In genomic region chr19:13902993-13903555, GRCh38 we compare ENCODE assay signal across 10 cellular contexts. TPM values are rescaled to one million over a fixed set of nuclear protein-coding genes. Genes with fewer than 3 reads are reported as not detected.
DNase-seq lines count a peak whose midpoint lies in the region; ATAC-seq and TF ChIP-seq lines count a peak whose summit lies in the region.
"Had no signal": no experiment of that assay in that cellular context is flagged by ENCODE, and none has a peak within 500 bp of the region (broad histone marks: within the 10 kb centered on the region; RNA-seq: fewer than 3 reads in every experiment).

No MANE protein-coding gene starts in this region.

- TF ChIP-seq RAD21 in SK-N-SH (IDR thresholded peaks at IDR 0.05; ENCODE audit: low read length), result peak; percentile 31

- H3K4me1 Mint-ChIP-seq in HFFc6 (ENCODE audit: low read depth), result peaks cover 24% of the 10 kb centered on the region

- H3F3A ChIP-seq in SK-N-SH (replicated peaks; ENCODE audit: insufficient read depth), result peaks cover 6% of the 10 kb centered on the region

- no peaks in the 10 kb centered on the region for H4K20me1 ChIP-seq in SK-N-SH (ENCODE audit: insufficient read depth)

- no peaks in the 10 kb centered on the region for H3K9me3 ChIP-seq in SK-N-SH
- H3K9me3 ChIP-seq in WERI-Rb-1 (ENCODE audit: severe bottlenecking), result peaks cover 5% of the 10 kb centered on the region
- no peaks in the 10 kb centered on the region for H3K9me3 ChIP-seq in lung (ENCODE audit: control insufficient read depth in 2 of 2, insufficient read depth in 1 of 2, low read length in 1 of 2)

- H3K9me2 ChIP-seq in SK-N-SH, result no peaks in the 10 kb centered on the region

- TF ChIP-seq CTCF in SK-N-SH (IDR thresholded peaks at IDR 0.05) (peak; percentile 59), HFFc6 (IDR thresholded peaks at IDR 0.05) (peak; percentile 62; the same call in 1 of the 2 replicates), WERI-Rb-1 (IDR thresholded peaks at IDR 0.05; ENCODE audit: low read depth, low read length) (peak; percentile 53), lung (IDR thresholded peaks at IDR 0.05; ENCODE audit: control extremely low read depth, extremely low read depth) (peak; percentile 9)

- H3K9me3 Mint-ChIP-seq in HFFc6, result no peaks in the 10 kb centered on the region
- H3K9me3 Mint-ChIP-seq: memory B cell had no signal

- no peak for ATAC-seq in SK-N-SH treated with all-trans-retinoic acid at 6 μM for 48 hours
- ATAC-seq in lung (ENCODE audit: insufficient read depth, low FRiP score), result no peak
- no peak for ATAC-seq in HG03025 (IDR thresholded peaks at IDR 0.05; ENCODE audit: low FRiP score, unreplicated experiment)

- DNase-seq in SK-N-SH (peak; percentile 59), HFFc6 (no peak), WERI-Rb-1 (peak; percentile 31), lung (ENCODE audit: low spot score) (no peak), mesenteric fat pad (ENCODE audit: low spot score) (no peak), NCI-H187 treated with DMSO at 0.1 percent for 48 hours (lab: John Stamatoyannopoulos, UW) (no peak)
- DNase-seq: NCI-H774 had no signal

- POLR2A ChIA-PET in SK-N-SH (lab: Yijun Ruan, JAX), result no interaction called here

- no peaks in the 10 kb centered on the region for H3K36me3 Mint-ChIP-seq in HFFc6 (ENCODE audit: low read depth)
- H3K36me3 Mint-ChIP-seq: memory B cell had no signal

- CTCF ChIA-PET in SK-N-SH (lab: Yijun Ruan, JAX), result interaction anchor here (0.6 to 5.8 kb wide), 7 partner anchors 9 to 145 kb away, joined by 3 to 41 read pairs (median 3); no protein-coding TSS in a partner anchor

- H3K79me2 ChIP-seq in SK-N-SH (ENCODE audit: insufficient read depth), result 0 out of 2 replicates have a peak, but pooled peaks cover 10% of the 10 kb centered on the region

- H3K27me3 ChIP-seq in SK-N-SH (ENCODE audit: insufficient read depth) (no peaks in the 10 kb centered on the region), WERI-Rb-1 (ENCODE audit: insufficient read depth, low read depth, severe bottlenecking) (no peaks in the 10 kb centered on the region), lung (ENCODE audit: control insufficient read depth, insufficient read depth) (no peaks in the 10 kb centered on the region)

- H3K4me1 ChIP-seq in SK-N-SH (ENCODE audit: control insufficient read depth in 1 of 2, insufficient read depth in 2 of 2, low read depth in 1 of 2, low read length in 1 of 2) (peaks cover 0 to 9% of the 10 kb centered on the region in 2 experiments; a peak in 1 of 4 replicates), lung (ENCODE audit: control insufficient read depth in 2 of 2, insufficient read depth in 2 of 2, low read length in 2 of 2) (peaks cover 0 to 7% of the 10 kb centered on the region in 2 donors)

- H3K36me3 ChIP-seq in SK-N-SH (replicated peaks in 1 of 2; ENCODE audit: control insufficient read depth in 1 of 2, insufficient read depth in 2 of 2, low read length in 1 of 2), result no peaks in the 10 kb centered on the region
- no peaks in the 10 kb centered on the region; the same call in 1 of the 2 replicates for H3K36me3 ChIP-seq in WERI-Rb-1
- H3K36me3 ChIP-seq in lung (ENCODE audit: control insufficient read depth in 2 of 2, insufficient read depth in 2 of 2, low read length in 2 of 2), result no peaks in the 10 kb centered on the region

- H3K4me3 ChIP-seq in SK-N-SH (ENCODE audit: low read depth in 2 of 2, low read length in 1 of 2) (no peak overlapping the region), WERI-Rb-1 (ENCODE audit: low read depth, low read length) (no peak overlapping the region), lung (no peak overlapping the region)

- H3K27ac ChIP-seq in SK-N-SH (ENCODE audit: low read depth in 2 of 2, low read length in 1 of 2) (no peak overlapping the region), WERI-Rb-1 (no peak overlapping the region), lung (ENCODE audit: low read depth in 1 of 2, low read length in 1 of 2) (no peak overlapping the region)

- no peak for TF ChIP-seq EP300 in SK-N-SH (IDR thresholded peaks at IDR 0.05; ENCODE audit: borderline replicate concordance in 1 of 2, low read depth in 1 of 2, low read length in 1 of 2)

- H3K4me2 ChIP-seq in SK-N-SH, result no peak overlapping the region

- H3K27me3 Mint-ChIP-seq in HFFc6 (ENCODE audit: insufficient read depth), result no peaks in the 10 kb centered on the region
- H3K27me3 Mint-ChIP-seq: memory B cell had no signal

- H3K9ac ChIP-seq in SK-N-SH, result no peak overlapping the region

- H3K4me3 Mint-ChIP-seq in HFFc6, result no peak overlapping the region
- H3K4me3 Mint-ChIP-seq: memory B cell had no signal

- H3K27ac Mint-ChIP-seq in HFFc6, result no peak overlapping the region
- H3K27ac Mint-ChIP-seq: memory B cell had no signal

- WGBS in SK-N-SH (ENCODE audit: low lambda C conversion rate), result 86% methylated on average over 4 of the region's 4 CpGs
- 65 to 75% methylated on average over 4 of the region's 4 CpGs for WGBS in lung, 2 donors

- H2AFZ ChIP-seq in SK-N-SH (ENCODE audit: low read depth), result no peak overlapping the region; the same call in 1 of the 2 replicates

TF ChIP-seq in SK-N-SH, 30 proteins besides CTCF, POLR2A, EP300 and RAD21:
- TF ChIP-seq RCOR1 (IDR thresholded peaks at IDR 0.05; ENCODE audit: low read length), result no peak
TF ChIP-seq in SK-N-SH: peak in this region for 0.

TF ChIP-seq in SK-N-SH treated with all-trans-retinoic acid at 6 μM for 48 hours, 23 proteins besides CTCF, POLR2A, EP300 and RAD21:
- no peak for TF ChIP-seq POU6F1 (CRISPR knock-in tag; IDR thresholded peaks at IDR 0.05; ENCODE audit: borderline replicate concordance, low read depth)
- no peak for TF ChIP-seq ARNTL (CRISPR knock-in tag; IDR thresholded peaks at IDR 0.05; ENCODE audit: borderline replicate concordance, low read depth)
- TF ChIP-seq RARB (CRISPR knock-in tag; IDR thresholded peaks at IDR 0.05), result no peak
- no peak for TF ChIP-seq ZFP30 (CRISPR knock-in tag; IDR thresholded peaks at IDR 0.05)
- no peak for TF ChIP-seq GLIS3 (CRISPR knock-in tag; IDR thresholded peaks at IDR 0.05)
- no peak for TF ChIP-seq ZFP3 (CRISPR knock-in tag; IDR thresholded peaks at IDR 0.05)
- no peak for TF ChIP-seq PPARA (CRISPR knock-in tag; IDR thresholded peaks at IDR 0.05; ENCODE audit: borderline replicate concordance)

RNA-seq across cellular contexts. Expression of gene BRME1, which starts 2.8 kb away (rescaled TPM):
- polyA plus RNA-seq in SK-N-SH (2012; rRNA removed) (1.5 and 1.8 TPM in 2 replicates), lung (1 to 10 TPM; 1.3 to 3.2 TPM)
- polyA plus RNA-seq in SK-N-SH (2012; cell fraction: cytosol; rRNA removed), result 0.51 and 0.89 TPM in 2 replicates
- 5.1 and 5.3 TPM in 2 replicates for polyA plus RNA-seq in SK-N-SH (2012; cell fraction: nucleus; rRNA removed)
- under 1 TPM; 0.37 to 0.67 (median 0.55) TPM for total RNA-seq in HFFc6 (2021; fragmentation: NEBNext Ultra II Directional; extraction: Animal tissue kit (Norgen Biotek cat#: 25700))
- total RNA-seq in lung (1 to 10 TPM; 2.9 to 3.0 TPM), mesenteric fat pad (0.67 TPM)

RNA-seq across cellular contexts. Expression of gene CC2D1A, which starts 2.9 kb away (rescaled TPM):
- polyA plus RNA-seq in SK-N-SH (2012; rRNA removed), result 18.7 and 24.2 TPM in 2 replicates
- 8.1 and 13.2 TPM in 2 replicates for polyA plus RNA-seq in SK-N-SH (2012; cell fraction: cytosol; rRNA removed)
- 97.6 and 109 TPM in 2 replicates for polyA plus RNA-seq in SK-N-SH (2012; cell fraction: nucleus; rRNA removed)
- 10 to 100 TPM; 22.9 to 28.3 (median 25.5) TPM for total RNA-seq in HFFc6 (2021; fragmentation: NEBNext Ultra II Directional; extraction: Animal tissue kit (Norgen Biotek cat#: 25700))
- total RNA-seq in lung, result 10 to 100 TPM; 19.9 to 39.5 TPM
- polyA plus RNA-seq in lung, result 10 to 100 TPM; 19.3 to 38.9 TPM
- total RNA-seq in mesenteric fat pad, result 30.2 TPM

RNA-seq across cellular contexts. Expression of gene NANOS3, which starts 26.1 kb away (rescaled TPM):
- polyA plus RNA-seq in SK-N-SH (2012; rRNA removed), result 0.53 and 0.57 TPM in 2 replicates
- 0.63 and 0.71 TPM in 2 replicates for polyA plus RNA-seq in SK-N-SH (2012; cell fraction: cytosol; rRNA removed)
- polyA plus RNA-seq in SK-N-SH (2012; cell fraction: nucleus; rRNA removed), result 1.7 and 4.4 TPM in 2 replicates
- total RNA-seq in HFFc6 (2021; fragmentation: NEBNext Ultra II Directional; extraction: Animal tissue kit (Norgen Biotek cat#: 25700)), result 1 to 10 TPM in 5 of 6 experiments, under 1 TPM in 1; 0.91 to 1.7 (median 1.4) TPM
- total RNA-seq in lung, result 1 to 10 TPM in 1 of 2 donors, not detected in 1; 1.5 TPM
- polyA plus RNA-seq in lung, result under 1 TPM; 0.81 to 0.82 TPM
- total RNA-seq in mesenteric fat pad, result not detected

RNA-seq across cellular contexts. Expression of gene PODNL1, which starts 35.1 kb away (rescaled TPM):
- polyA plus RNA-seq in SK-N-SH (2012; rRNA removed) (4.2 and 7.5 TPM in 2 replicates), lung (under 1 TPM; 0.55 to 0.95 TPM)
- 5.1 and 7.2 TPM in 2 replicates for polyA plus RNA-seq in SK-N-SH (2012; cell fraction: cytosol; rRNA removed)
- polyA plus RNA-seq in SK-N-SH (2012; cell fraction: nucleus; rRNA removed), result 11.8 and 14.5 TPM in 2 replicates
- 10 to 100 TPM; 10.1 to 13.7 (median 12.2) TPM for total RNA-seq in HFFc6 (2021; fragmentation: NEBNext Ultra II Directional; extraction: Animal tissue kit (Norgen Biotek cat#: 25700))
- total RNA-seq in lung (1 to 10 TPM in 1 of 2 donors, under 1 TPM in 1; 0.88 to 6.4 TPM), mesenteric fat pad (0.93 TPM)

RNA-seq across cellular contexts. Expression of gene DCAF15, which starts 49.2 kb away (rescaled TPM):
- polyA plus RNA-seq in SK-N-SH (2012; rRNA removed), result 36.7 and 55.6 TPM in 2 replicates
- polyA plus RNA-seq in SK-N-SH (2012; cell fraction: cytosol; rRNA removed), result 12.5 and 21.6 TPM in 2 replicates
- 239 and 253 TPM in 2 replicates for polyA plus RNA-seq in SK-N-SH (2012; cell fraction: nucleus; rRNA removed)
- total RNA-seq in HFFc6 (2021; fragmentation: NEBNext Ultra II Directional; extraction: Animal tissue kit (Norgen Biotek cat#: 25700)), result 10 to 100 TPM; 19.9 to 29.0 (median 26.5) TPM
- 10 to 100 TPM; 13.8 to 37.9 TPM for total RNA-seq in lung
- 10 to 100 TPM; 29.0 to 56.1 TPM for polyA plus RNA-seq in lung
- 17.5 TPM for total RNA-seq in mesenteric fat pad

Comparison
In these comparisons a context has a peak if more than half of its experiments do, and no peak if none do; other contexts are left out.
1. DNase-seq: peak in SK-N-SH (single experiment) and WERI-Rb-1 (single experiment); none in HFFc6 (single experiment), lung (single experiment), mesenteric fat pad (single experiment) and NCI-H187 treated with DMSO at 0.1 percent for 48 hours (single experiment).
2. CTCF ChIP-seq: peak in every context shown above with its lines; median percentile 62 in HFFc6; 59 in SK-N-SH; 53 in WERI-Rb-1; 9 in lung.